11 cellular contexts compared by ENCODE assay signal in genomic region chr3:42300013-42300412, GRCh38. TPM values are rescaled to one million over a fixed set of nuclear protein-coding genes. Genes with fewer than 3 reads are reported as not detected.
DNase-seq lines count a peak whose midpoint lies in the region; ATAC-seq and TF ChIP-seq lines count a peak whose summit lies in the region.
"Had no signal": no experiment of that assay in that cellular context is flagged by ENCODE, and none has a peak within 500 bp of the region (broad histone marks: within the 10 kb centered on the region; RNA-seq: fewer than 3 reads in every experiment).

No MANE protein-coding gene starts in this region.

- H3K27ac Mint-ChIP-seq in activated CD4-positive, alpha-beta T cell treated with anti-CD3 and anti-CD28 coated beads, Interleukin-2, amount 10 ng/mL, durations not matched to agents 24 days and 14 days, result no peak overlapping the region
- no peak overlapping the region for H3K27ac Mint-ChIP-seq in stimulated activated effector memory CD8-positive, alpha-beta T cell treated with anti-CD3 and anti-CD28 coated beads, Interleukin-12 subunit alpha, Interleukin-12 subunit beta, amount 100 ng/mL, for 72 hours
- H3K27ac Mint-ChIP-seq in osteocyte (ENCODE audit: unreplicated experiment), result no peak overlapping the region
- H3K27ac Mint-ChIP-seq: type B pancreatic cell had no signal

- peaks cover 10% of the 10 kb centered on the region for H3K27me3 Mint-ChIP-seq in activated CD4-positive, alpha-beta T cell treated with anti-CD3 and anti-CD28 coated beads, Interleukin-2, amount 10 ng/mL, durations not matched to agents 24 days and 14 days
- no peaks in the 10 kb centered on the region for H3K27me3 Mint-ChIP-seq in osteocyte (ENCODE audit: unreplicated experiment)

- peaks cover 5% of the 10 kb centered on the region for H3K9me3 Mint-ChIP-seq in activated CD4-positive, alpha-beta T cell treated with anti-CD3 and anti-CD28 coated beads, Interleukin-2, amount 10 ng/mL, durations not matched to agents 24 days and 14 days
- H3K9me3 Mint-ChIP-seq in stimulated activated effector memory CD8-positive, alpha-beta T cell treated with anti-CD3 and anti-CD28 coated beads, Interleukin-12 subunit alpha, Interleukin-12 subunit beta, amount 100 ng/mL, for 72 hours, result no peaks in the 10 kb centered on the region
- H3K9me3 Mint-ChIP-seq in osteocyte (ENCODE audit: unreplicated experiment), result no peaks in the 10 kb centered on the region
- H3K9me3 Mint-ChIP-seq: type B pancreatic cell had no signal

- no peak overlapping the region for H3K4me3 Mint-ChIP-seq in activated CD4-positive, alpha-beta T cell treated with anti-CD3 and anti-CD28 coated beads, Interleukin-2, amount 10 ng/mL, durations not matched to agents 24 days and 14 days
- H3K4me3 Mint-ChIP-seq in stimulated activated effector memory CD8-positive, alpha-beta T cell treated with anti-CD3 and anti-CD28 coated beads, Interleukin-12 subunit alpha, Interleukin-12 subunit beta, amount 100 ng/mL, for 72 hours, result no peak overlapping the region
- no peak overlapping the region for H3K4me3 Mint-ChIP-seq in osteocyte (ENCODE audit: unreplicated experiment)
- H3K4me3 Mint-ChIP-seq: type B pancreatic cell had no signal

- no peaks in the 10 kb centered on the region for H3K36me3 Mint-ChIP-seq in activated CD4-positive, alpha-beta T cell treated with anti-CD3 and anti-CD28 coated beads, Interleukin-2, amount 10 ng/mL, durations not matched to agents 24 days and 14 days (ENCODE audit: low read depth)
- no peaks in the 10 kb centered on the region for H3K36me3 Mint-ChIP-seq in stimulated activated effector memory CD8-positive, alpha-beta T cell treated with anti-CD3 and anti-CD28 coated beads, Interleukin-12 subunit alpha, Interleukin-12 subunit beta, amount 100 ng/mL, for 72 hours
- H3K36me3 Mint-ChIP-seq in osteocyte (ENCODE audit: unreplicated experiment), result no peaks in the 10 kb centered on the region
- H3K36me3 Mint-ChIP-seq: type B pancreatic cell had no signal

- intact Hi-C loops in activated CD4-positive, alpha-beta T cell treated with anti-CD3 and anti-CD28 coated beads, Interleukin-2, amount 10 ng/mL, durations not matched to agents 24 days and 14 days (cut with micrococcal nuclease), result no loop called here

- H3K27ac ChIP-seq in foreskin keratinocyte, result no peak overlapping the region
- H3K27ac ChIP-seq: C4-2B, HL-60 had no signal

- DNase-seq in activated CD4-positive, alpha-beta T cell treated with anti-CD3 and anti-CD28 coated beads, Interleukin-2, amount 10 ng/mL, durations not matched to agents 24 days and 14 days, result peak; percentile 73
- DNase-seq in activated CD4-positive, alpha-beta T cell treated with anti-CD3 and anti-CD28 coated beads for 4 hours, result no peak
- DNase-seq in SK-MEL-5 (ENCODE audit: low read depth, low spot score) (peak; percentile 8), foreskin keratinocyte (peak; percentile 14 to 39), osteocyte (ENCODE audit: extremely low spot score, unreplicated experiment) (no peak)
- no peak for DNase-seq in stimulated activated effector memory CD8-positive, alpha-beta T cell treated with anti-CD3 and anti-CD28 coated beads, Interleukin-12 subunit alpha, Interleukin-12 subunit beta, amount 100 ng/mL, for 72 hours (ENCODE audit: low spot score in 2 of 2)

- ATAC-seq in foreskin keratinocyte, result peak; percentile 65
- ATAC-seq in stimulated activated effector memory CD8-positive, alpha-beta T cell treated with anti-CD3 and anti-CD28 coated beads, Interleukin-12 subunit alpha, Interleukin-12 subunit beta, amount 100 ng/mL, for 72 hours, result peak; percentile 31
- ATAC-seq in GM18517 (IDR thresholded peaks at IDR 0.05; ENCODE audit: unreplicated experiment), result no peak
- no peak for ATAC-seq in HG02885 (IDR thresholded peaks at IDR 0.05; ENCODE audit: poor library complexity, unreplicated experiment)

- H3K4me1 ChIP-seq in foreskin keratinocyte, result no peaks in the 10 kb centered on the region

- in situ Hi-C loops in SK-MEL-5 (cut with HindIII; ENCODE audit: low pct_unique_long_range_greater_than_20kb, low sequenced_read_pairs), result no loop called here

- TF ChIP-seq CTCF in foreskin keratinocyte (conservative IDR thresholded peaks at IDR 0.05) (no peak), osteocyte (IDR thresholded peaks at IDR 0.05) (no peak)

- H3K27me3 ChIP-seq in foreskin keratinocyte, result peaks cover 9% of the 10 kb centered on the region

- H3K4me1 Mint-ChIP-seq in activated CD4-positive, alpha-beta T cell treated with anti-CD3 and anti-CD28 coated beads, Interleukin-2, amount 10 ng/mL, durations not matched to agents 24 days and 14 days, result peaks cover 2% of the 10 kb centered on the region
- no peaks in the 10 kb centered on the region for H3K4me1 Mint-ChIP-seq in stimulated activated effector memory CD8-positive, alpha-beta T cell treated with anti-CD3 and anti-CD28 coated beads, Interleukin-12 subunit alpha, Interleukin-12 subunit beta, amount 100 ng/mL, for 72 hours
- no peaks in the 10 kb centered on the region for H3K4me1 Mint-ChIP-seq in osteocyte (ENCODE audit: unreplicated experiment)

RNA-seq across cellular contexts. Expression of gene CCK, which starts 34.0 kb away (rescaled TPM):
- total RNA-seq in activated CD4-positive, alpha-beta T cell treated with anti-CD3 and anti-CD28 coated beads, Interleukin-2, amount 10 ng/mL, durations not matched to agents 24 days and 14 days, result not detected in 2 replicates
- 0.21 TPM in 1 of 2 replicates, not detected in the other for total RNA-seq in SK-MEL-5 (2014; rRNA removed; shearing (Covaris generic))
- 0.68 TPM in 1 of 2 replicates, not detected in the other for polyA plus RNA-seq in SK-MEL-5 (2015; cell fraction: cytosol; rRNA removed)
- polyA plus RNA-seq in SK-MEL-5 (2015; cell fraction: nucleus; rRNA removed), result not detected in 2 replicates
- total RNA-seq in foreskin keratinocyte (1.4 and 3.0 TPM in 2 replicates), osteocyte (not detected in 2 replicates)
- 1.1 and 4.4 TPM in 2 replicates for polyA plus RNA-seq in foreskin keratinocyte

Comparison
In these comparisons a context has a peak if more than half of its experiments do, and no peak if none do; other contexts are left out.
1. DNase-seq: peak in activated CD4-positive, alpha-beta T cell treated with anti-CD3 and anti-CD28 coated beads, Interleukin-2, amount 10 ng/mL, durations not matched to agents 24 days and 14 days (single experiment), SK-MEL-5 (single experiment) and foreskin keratinocyte (2 of 2); none in activated CD4-positive, alpha-beta T cell treated with anti-CD3 and anti-CD28 coated beads for 4 hours (0 of 2), stimulated activated effector memory CD8-positive, alpha-beta T cell treated with anti-CD3 and anti-CD28 coated beads, Interleukin-12 subunit alpha, Interleukin-12 subunit beta, amount 100 ng/mL, for 72 hours (0 of 2) and osteocyte (single experiment).
2. ATAC-seq: peak in foreskin keratinocyte (single experiment) and stimulated activated effector memory CD8-positive, alpha-beta T cell treated with anti-CD3 and anti-CD28 coated beads, Interleukin-12 subunit alpha, Interleukin-12 subunit beta, amount 100 ng/mL, for 72 hours (single experiment); none in GM18517 (single experiment) and HG02885 (single experiment).